In genomic region chr12:121190523-121191031, GRCh38 we compare ENCODE assay signal across 11 cellular contexts. TPM values are rescaled to one million over a fixed set of nuclear protein-coding genes. Genes with fewer than 3 reads are reported as not detected.
A peak's percentile ranks its signal among the peaks of the same experiment; 100 is the strongest.
DNase-seq lines count a peak whose midpoint lies in the region; ATAC-seq and TF ChIP-seq lines count a peak whose summit lies in the region.
"Had no signal": no experiment of that assay in that cellular context is flagged by ENCODE, and none has a peak within 500 bp of the region (broad histone marks: within the 10 kb centered on the region; RNA-seq: fewer than 3 reads in every experiment).

No MANE protein-coding gene starts in this region.

- H3K27ac ChIP-seq in caudate nucleus (ENCODE audit: low read depth, low read length), result no peak overlapping the region

- H3K4me1 Mint-ChIP-seq in osteocyte (ENCODE audit: unreplicated experiment), result peaks cover 21% of the 10 kb centered on the region
- no peaks in the 10 kb centered on the region for H3K4me1 Mint-ChIP-seq in immature natural killer cell

- H3K27ac Mint-ChIP-seq in osteocyte (ENCODE audit: unreplicated experiment) (peak overlapping the region; percentile 63), immature natural killer cell (peak overlapping the region in 1 of 6 donors; percentile 63)

- H3K4me3 ChIP-seq in epithelial cell of esophagus (ENCODE audit: low read length), result no peak overlapping the region
- H3K4me3 ChIP-seq: esophagus squamous epithelium, skin epidermis, uterus had no signal

- DNase-seq in GM04503 (ENCODE audit: low read depth) (peak; percentile 95), RKO (ENCODE audit: low spot score) (peak; percentile 67), epithelial cell of esophagus (ENCODE audit: low read depth) (peak; percentile 89), osteocyte (ENCODE audit: extremely low spot score, unreplicated experiment) (no peak), NCI-H1436 (lab: John Stamatoyannopoulos, UW) (no peak), immature natural killer cell (no peak), caudate nucleus (lab: John Stamatoyannopoulos, UW) (no peak)
- DNase-seq: esophagus squamous epithelium, uterus had no signal

- H3K27me3 Mint-ChIP-seq in osteocyte (ENCODE audit: unreplicated experiment) (no peaks in the 10 kb centered on the region), immature natural killer cell (ENCODE audit: low read depth in 3 of 3) (no peaks in the 10 kb centered on the region)

- ATAC-seq in GM21526 (IDR thresholded peaks at IDR 0.05; ENCODE audit: low FRiP score, unreplicated experiment), result no peak

- H3K4me3 Mint-ChIP-seq in osteocyte (ENCODE audit: unreplicated experiment) (peak overlapping the region; percentile 24), immature natural killer cell (no peak overlapping the region)

- H3K9me3 Mint-ChIP-seq in osteocyte (ENCODE audit: unreplicated experiment) (no peaks in the 10 kb centered on the region), immature natural killer cell (no peaks in the 10 kb centered on the region)

- peaks cover 3% of the 10 kb centered on the region for H3K36me3 Mint-ChIP-seq in osteocyte (ENCODE audit: unreplicated experiment)
- peaks cover 0 to 14% (median 4%) of the 10 kb centered on the region in 3 donors for H3K36me3 Mint-ChIP-seq in immature natural killer cell

- TF ChIP-seq CTCF in epithelial cell of esophagus (IDR thresholded peaks at IDR 0.05; ENCODE audit: insufficient read depth, low read depth, low read length, missing control alignments), result no peak
- no peak for TF ChIP-seq CTCF in osteocyte (IDR thresholded peaks at IDR 0.05)

RNA-seq across cellular contexts. Expression of gene P2RX4, which starts 19.4 kb away (rescaled TPM):
- total RNA-seq in osteocyte, result 20.3 and 21.1 TPM in 2 replicates
- polyA plus RNA-seq in immature natural killer cell, result 10 to 100 TPM; 38.2 to 49.0 (median 47.7) TPM

RNA-seq across cellular contexts. Expression of gene P2RX7, which starts 57.9 kb away (rescaled TPM):
- total RNA-seq in osteocyte, result 0.08 and 0.30 TPM in 2 replicates
- polyA plus RNA-seq in immature natural killer cell, result 10 to 100 TPM in 2 of 3 donors, 1 to 10 TPM in 1; 7.5 to 17.4 (median 12.9) TPM

Comparison
In these comparisons a context has a peak if more than half of its experiments do, and no peak if none do; other contexts are left out.
1. DNase-seq: peak in GM04503 (single experiment), RKO (single experiment) and epithelial cell of esophagus (single experiment); none in osteocyte (single experiment), NCI-H1436 (single experiment), immature natural killer cell (0 of 3) and caudate nucleus (0 of 61).